Comparison of ENCODE assay signal across 1 cellular context in the genomic region with DNA sequence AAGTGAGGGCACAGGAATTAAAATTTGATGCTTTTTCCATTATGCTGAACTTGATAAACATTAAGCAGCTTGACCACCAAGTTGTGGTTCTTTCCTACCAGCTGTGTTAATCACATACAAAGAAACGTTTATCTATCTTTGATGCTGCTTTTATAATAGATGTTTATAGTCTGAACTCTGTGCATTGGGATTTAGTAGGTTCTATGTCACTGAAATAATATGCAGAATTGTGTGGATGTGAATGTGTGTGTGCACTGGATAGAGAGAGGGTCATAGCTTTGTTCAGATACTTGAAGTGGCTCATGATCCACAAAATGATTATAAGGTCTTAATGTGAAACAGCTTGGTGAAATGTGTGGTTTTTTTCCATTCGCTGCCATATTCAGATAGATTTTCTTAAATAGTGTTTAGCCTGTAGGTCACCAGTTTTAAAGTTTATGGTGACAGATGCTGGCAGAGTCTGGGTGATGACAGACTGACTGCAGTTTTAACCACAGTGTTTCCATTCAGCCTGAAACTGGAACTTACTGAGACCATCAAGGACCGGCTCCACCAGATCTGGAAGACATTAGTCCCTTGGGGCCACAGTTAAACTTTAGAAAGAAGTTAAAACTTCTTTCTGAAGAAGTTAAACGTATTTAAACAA.
TF ChIP-seq lines count a peak whose summit lies in the region.

No MANE protein-coding gene starts in this region.

TF ChIP-seq in HCT116, 20 proteins besides CTCF, POLR2A, EP300 and RAD21 (continued from another document):
- TF ChIP-seq, protein P1, sequence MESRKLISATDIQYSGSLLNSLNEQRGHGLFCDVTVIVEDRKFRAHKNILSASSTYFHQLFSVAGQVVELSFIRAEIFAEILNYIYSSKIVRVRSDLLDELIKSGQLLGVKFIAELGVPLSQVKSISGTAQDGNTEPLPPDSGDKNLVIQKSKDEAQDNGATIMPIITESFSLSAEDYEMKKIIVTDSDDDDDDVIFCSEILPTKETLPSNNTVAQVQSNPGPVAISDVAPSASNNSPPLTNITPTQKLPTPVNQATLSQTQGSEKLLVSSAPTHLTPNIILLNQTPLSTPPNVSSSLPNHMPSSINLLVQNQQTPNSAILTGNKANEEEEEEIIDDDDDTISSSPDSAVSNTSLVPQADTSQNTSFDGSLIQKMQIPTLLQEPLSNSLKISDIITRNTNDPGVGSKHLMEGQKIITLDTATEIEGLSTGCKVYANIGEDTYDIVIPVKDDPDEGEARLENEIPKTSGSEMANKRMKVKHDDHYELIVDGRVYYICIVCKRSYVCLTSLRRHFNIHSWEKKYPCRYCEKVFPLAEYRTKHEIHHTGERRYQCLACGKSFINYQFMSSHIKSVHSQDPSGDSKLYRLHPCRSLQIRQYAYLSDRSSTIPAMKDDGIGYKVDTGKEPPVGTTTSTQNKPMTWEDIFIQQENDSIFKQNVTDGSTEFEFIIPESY (IDR thresholded peaks at IDR 0.05; ENCODE audit: extremely low read depth, insufficient replicate concordance, low read length): no peak
- TF ChIP-seq JUND (IDR thresholded peaks at IDR 0.05): no peak
